In the genomic region with DNA sequence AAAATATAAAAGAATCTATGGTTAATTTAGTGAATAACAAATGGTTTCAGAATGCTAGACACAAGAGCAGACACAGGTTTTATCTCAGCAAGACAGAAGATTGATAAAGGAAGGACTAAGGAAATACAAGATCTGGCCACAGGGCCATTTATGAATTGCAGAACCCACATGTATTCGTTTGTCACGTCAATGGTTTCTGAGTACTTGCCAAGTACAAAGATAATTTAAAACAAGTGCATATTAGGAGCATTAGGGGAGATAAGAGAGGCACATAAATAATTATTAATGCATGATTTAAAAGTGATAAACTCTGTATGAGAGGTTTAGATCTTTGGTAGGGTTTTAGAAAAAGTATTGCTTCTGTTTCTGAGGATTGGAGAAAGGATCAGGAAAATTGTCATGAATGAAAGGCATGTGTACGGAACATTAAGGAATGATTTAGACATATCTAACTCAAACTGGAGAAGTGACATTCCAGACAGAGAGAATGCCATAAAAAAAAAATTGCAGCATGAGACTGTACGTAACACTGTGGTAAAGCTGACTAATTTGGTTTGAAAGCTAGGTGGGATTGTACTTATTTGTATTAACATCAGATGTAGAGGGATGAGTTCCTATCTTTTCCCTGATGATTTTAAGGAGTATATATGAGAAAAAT, we compare ENCODE assay signal across 1 cellular context.
TF ChIP-seq lines count a peak whose summit lies in the region.

No MANE protein-coding gene starts in this region.

TF ChIP-seq in SK-N-SH treated with all-trans-retinoic acid at 6 μM for 48 hours, 23 proteins besides CTCF, POLR2A, EP300 and RAD21 (continued from another document):
- TF ChIP-seq TOX (CRISPR knock-in tag; IDR thresholded peaks at IDR 0.05; ENCODE audit: borderline replicate concordance) (no peak), POU6F1 (CRISPR knock-in tag; IDR thresholded peaks at IDR 0.05; ENCODE audit: borderline replicate concordance, low read depth) (no peak), CSDC2 (CRISPR knock-in tag; IDR thresholded peaks at IDR 0.05) (no peak), OSR1 (CRISPR knock-in tag; IDR thresholded peaks at IDR 0.05) (no peak), ARNTL (CRISPR knock-in tag; IDR thresholded peaks at IDR 0.05; ENCODE audit: borderline replicate concordance, low read depth) (no peak), ZFP3 (CRISPR knock-in tag; IDR thresholded peaks at IDR 0.05) (no peak), PPARA (CRISPR knock-in tag; IDR thresholded peaks at IDR 0.05; ENCODE audit: borderline replicate concordance) (no peak)
